Comparison of ENCODE assay signal across 8 cellular contexts in genomic region chr19:29671393-29672076, GRCh38. TPM values are rescaled to one million over a fixed set of nuclear protein-coding genes. Genes with fewer than 3 reads are reported as not detected.
DNase-seq lines count a peak whose midpoint lies in the region; ATAC-seq, FAIRE-seq and TF ChIP-seq lines count a peak whose summit lies in the region.

No MANE protein-coding gene starts in this region.

- TF ChIP-seq RAD21 in K562 (CRISPR knock-in tag; conservative IDR thresholded peaks at IDR 0.05 in 1 of 2, IDR thresholded peaks at IDR 0.05 in 1 of 2): no peak

- peak; percentile 33 for TF ChIP-seq CTCF in CD14-positive monocyte (IDR thresholded peaks at IDR 0.05)
- peak; percentile 39 to 54 (median 50) for TF ChIP-seq CTCF in K562 (IDR thresholded peaks at IDR 0.05 in 2 of 3, conservative IDR thresholded peaks at IDR 0.05 in 1 of 3; ENCODE audit: insufficient read depth in 2 of 3, low read depth in 1 of 3, low read length in 3 of 3)

- TF ChIP-seq EP300 in K562 (IDR thresholded peaks at IDR 0.05; ENCODE audit: low read length): 0 out of 2 replicates have a peak, but pooled peaks have one; percentile 5

- no peaks in the 10 kb centered on the region for H3K9me3 ChIP-seq in K562 (replicated peaks; ENCODE audit: control insufficient read depth, insufficient read depth, low read depth, low read length)

- CTCF ChIA-PET in K562 (lab: Yijun Ruan, JAX; ENCODE audit: low intra/inter-chr PET ratio): no interaction called here

- H3K9me1 ChIP-seq in K562 (ENCODE audit: control insufficient read depth, insufficient read depth, low read length): no peaks in the 10 kb centered on the region

- H3K27ac Mint-ChIP-seq in CD14-positive monocyte: peak overlapping the region in 1 of 7 donors; percentile 81
- H3K27ac Mint-ChIP-seq in stimulated activated memory B cell treated with anti-CD40 and anti-IgM and Interleukin-4, amounts not matched to agents 10 μg/mL and 1 μg/mL and 100 μg/mL, for 72 hours: peak overlapping the region; percentile 87

- H3K36me3 ChIP-seq in K562 (ENCODE audit: control insufficient read depth, insufficient read depth, low read length): peaks cover 43% of the 10 kb centered on the region; the same call in 2 of the 3 replicates

- peak overlapping the region; percentile 67 for H3K4me2 ChIP-seq in K562 (ENCODE audit: insufficient read depth, low read length)

- H3K4me1 ChIP-seq in K562 (replicated peaks in 1 of 2; ENCODE audit: control insufficient read depth in 2 of 2, insufficient read depth in 2 of 2, low read length in 2 of 2): peaks cover 23 to 54% of the 10 kb centered on the region in 2 experiments

- no peak overlapping the region for H3K4me3 Mint-ChIP-seq in CD14-positive monocyte
- H3K4me3 Mint-ChIP-seq in stimulated activated memory B cell treated with anti-CD40 and anti-IgM and Interleukin-4, amounts not matched to agents 10 μg/mL and 1 μg/mL and 100 μg/mL, for 72 hours: peak overlapping the region; percentile 30

- no peak for TF ChIP-seq POLR2A in K562 (conservative IDR thresholded peaks at IDR 0.05)

- H3K79me2 ChIP-seq in K562 (ENCODE audit: control insufficient read depth, insufficient read depth, low read length): peaks cover 60% of the 10 kb centered on the region

- H3K27me3 Mint-ChIP-seq in CD14-positive monocyte (ENCODE audit: low read depth in 3 of 3): peaks cover 3 to 8% (median 8%) of the 10 kb centered on the region in 3 donors
- H3K27me3 Mint-ChIP-seq in stimulated activated memory B cell treated with anti-CD40 and anti-IgM and Interleukin-4, amounts not matched to agents 10 μg/mL and 1 μg/mL and 100 μg/mL, for 72 hours: no peaks in the 10 kb centered on the region

- H3K9ac ChIP-seq in K562 (ENCODE audit: insufficient read depth in 1 of 2, low read depth in 2 of 2, low read length in 2 of 2): peak overlapping the region in 1 of 2 experiments; percentile 39; a peak in 2 of 4 replicates

- in situ Hi-C loops in K562 (cut with MboI): no loop called here

- DNase-seq in CD14-positive monocyte (ENCODE audit: low spot score): no peak
- DNase-seq in GM19238 (ENCODE audit: insufficient read length, low spot score): peak; percentile 79
- DNase-seq in T-helper 9 cell: peak; percentile 75
- peak; percentile 62 to 81 (median 66) for DNase-seq in K562 (ENCODE audit: extremely low read depth in 1 of 4, low spot score in 3 of 4)
- DNase-seq in medulla oblongata (ENCODE audit: extremely low spot score): peak; percentile 37
- no peak for DNase-seq in NCI-H187 (lab: John Stamatoyannopoulos, UW)

- no peak overlapping the region for H3K4me3 ChIP-seq in K562

- WGBS in K562 (ENCODE audit: insufficient coverage, low coverage, missing lambda C conversion rate): 16% methylated on average over 12 of the region's 12 CpGs

- peaks cover 0 to 2% (median 0%) of the 10 kb centered on the region in 7 donors for H3K9me3 Mint-ChIP-seq in CD14-positive monocyte
- no peaks in the 10 kb centered on the region for H3K9me3 Mint-ChIP-seq in stimulated activated memory B cell treated with anti-CD40 and anti-IgM and Interleukin-4, amounts not matched to agents 10 μg/mL and 1 μg/mL and 100 μg/mL, for 72 hours

- no peaks in the 10 kb centered on the region for H3K27me3 ChIP-seq in K562 (ENCODE audit: control insufficient read depth in 2 of 2, insufficient read depth in 2 of 2, low read length in 2 of 2)

- peaks cover 22% of the 10 kb centered on the region for H3K4me1 Mint-ChIP-seq in CD14-positive monocyte
- peaks cover 69% of the 10 kb centered on the region for H3K4me1 Mint-ChIP-seq in stimulated activated memory B cell treated with anti-CD40 and anti-IgM and Interleukin-4, amounts not matched to agents 10 μg/mL and 1 μg/mL and 100 μg/mL, for 72 hours

- ATAC-seq in HG03196 (IDR thresholded peaks at IDR 0.05; ENCODE audit: unreplicated experiment): peak; percentile 52
- ATAC-seq in K562: peak; percentile 86
- ATAC-seq in stimulated activated memory B cell treated with anti-CD40 and anti-IgM and Interleukin-4, amounts not matched to agents 10 μg/mL and 1 μg/mL and 100 μg/mL, for 72 hours: peak; percentile 87

- H2AFZ ChIP-seq in K562 (ENCODE audit: low read depth, low read length): peak overlapping the region; percentile 78

- FAIRE-seq in K562 (lab: Jason Lieb, UNC): peak; percentile 91

- intact Hi-C loops in CD14-positive monocyte (cut with micrococcal nuclease): no loop called here
- intact Hi-C loops in K562 (cut with micrococcal nuclease): loop anchor here (2.0 kb wide), 1 partner anchor 17 kb away; no protein-coding TSS in a partner anchor

- POLR2A ChIA-PET in K562 (lab: Yijun Ruan, JAX): interaction anchor here (0.7 to 2.1 kb wide), 4 partner anchors 9 to 52 kb away, joined by 3 to 13 read pairs (median 3); no protein-coding TSS in a partner anchor

- H3K27ac ChIP-seq in K562 (ENCODE audit: extremely low read depth, low read depth, low read length): peak overlapping the region; percentile 53; the same call in 2 of the 3 replicates

- H4K20me1 ChIP-seq in K562 (replicated peaks; ENCODE audit: control insufficient read depth, insufficient read depth, low read length): peaks cover 4% of the 10 kb centered on the region; the same call in 1 of the 2 replicates

- H3K36me3 Mint-ChIP-seq in CD14-positive monocyte: no peaks in the 10 kb centered on the region
- peaks cover 19% of the 10 kb centered on the region for H3K36me3 Mint-ChIP-seq in stimulated activated memory B cell treated with anti-CD40 and anti-IgM and Interleukin-4, amounts not matched to agents 10 μg/mL and 1 μg/mL and 100 μg/mL, for 72 hours

- BruUV-seq in K562 (replicated peaks; lab: Mats Ljungman, UMichigan): no TSS peak

TF ChIP-seq in K562, 482 proteins besides CTCF, POLR2A, EP300 and RAD21 (continues in another document):
- no peak for TF ChIP-seq NCOA2 (IDR thresholded peaks at IDR 0.05; ENCODE audit: partially characterized antibody in 2 of 2)
- no peak for TF ChIP-seq ELK3 (CRISPR knock-in tag; IDR thresholded peaks at IDR 0.05)
- TF ChIP-seq NFXL1 (CRISPR knock-in tag; IDR thresholded peaks at IDR 0.05): no peak
- no peak for TF ChIP-seq U2AF2 (optimal IDR thresholded peaks at IDR 0.05; ENCODE audit: low read depth, low read length)
- no peak for TF ChIP-seq ZNF717 (CRISPR knock-in tag; IDR thresholded peaks at IDR 0.05)
- no peak for TF ChIP-seq CREBBP (IDR thresholded peaks at IDR 0.05; ENCODE audit: low read depth, low read length)
- TF ChIP-seq RFX1 (IDR thresholded peaks at IDR 0.05): no peak
- TF ChIP-seq MAFK (IDR thresholded peaks at IDR 0.05; ENCODE audit: low read length): no peak
- TF ChIP-seq YY1 (IDR thresholded peaks at IDR 0.05; ENCODE audit: borderline replicate concordance in 1 of 3, control insufficient read depth in 1 of 3, extremely low read depth in 1 of 3, insufficient read depth in 3 of 3, insufficient read length in 1 of 3, insufficient replicate concordance in 2 of 3, low read depth in 1 of 3, low read length in 2 of 3): no peak
- TF ChIP-seq HEY1 (CRISPR knock-in tag; IDR thresholded peaks at IDR 0.05; ENCODE audit: borderline replicate concordance): no peak

RNA-seq across cellular contexts. Expression of gene PLEKHF1, which starts 6.3 kb away (rescaled TPM):
- polyA plus RNA-seq in CD14-positive monocyte (under 1 TPM; 0.11 to 0.26 TPM), K562 (2011; rRNA removed) (2.9 and 5.2 TPM in 2 replicates), K562 (2014; fragmentation: Illumina TruSeq; extraction: Trizol) (2.3 and 4.6 TPM in 2 replicates), K562 (2014; fragmentation: Nextera tagmentation; extraction: Ambion mirVana) (under 1 TPM in 1 of 2 experiments, not detected in 1; 0.07 TPM), K562 (2014; rRNA removed) (11.0 and 12.0 TPM in 2 replicates)
- 3.5 and 12.3 TPM in 2 replicates for total RNA-seq in K562 (2011; cell fraction: chromatin; rRNA removed; ENCODE audit: low replicate concordance)
- total RNA-seq in K562 (2011; cell fraction: nucleolus; rRNA removed): 17.3 and 17.5 TPM in 2 replicates
- total RNA-seq in K562 (2011; cell fraction: nucleoplasm; rRNA removed): 7.9 and 9.0 TPM in 2 replicates
- total RNA-seq in K562 (2014; rRNA removed) (13.4 and 18.5 TPM in 2 replicates), K562 (2014; rRNA removed; fragmentation: Illumina TruSeq; extraction: Trizol) (1.2 TPM in 2 replicates), K562 (2015; rRNA removed; fragmentation: Illumina TruSeq; extraction: Trizol) (5.0 and 5.6 TPM in 2 replicates), K562 (2021) (12.7 and 15.1 TPM in 2 replicates)
- 6.8 and 18.1 TPM in 2 replicates for polyA plus RNA-seq in K562 (2011; cell fraction: cytosol; rRNA removed)
- polyA plus RNA-seq in K562 (2011; cell fraction: nucleus; rRNA removed): 5.6 and 9.4 TPM in 2 replicates
- 9.9 and 29.3 TPM in 2 replicates for polyA plus RNA-seq in K562 (2012)
- polyA minus RNA-seq in K562 (2011; rRNA and poly(A)+ RNA removed): 1.9 and 2.0 TPM in 2 replicates
- polyA minus RNA-seq in K562 (2011; cell fraction: cytosol; rRNA and poly(A)+ RNA removed): 5.2 and 6.2 TPM in 2 replicates
- polyA minus RNA-seq in K562 (2011; cell fraction: nucleus; rRNA and poly(A)+ RNA removed): 6.5 and 7.6 TPM in 2 replicates

RNA-seq across cellular contexts. Expression of gene C19orf12, which starts 43.5 kb away (rescaled TPM):
- polyA plus RNA-seq in CD14-positive monocyte (1 to 10 TPM; 6.0 to 8.0 TPM), K562 (2011; rRNA removed) (10.3 and 12.9 TPM in 2 replicates), K562 (2014; fragmentation: Illumina TruSeq; extraction: Trizol) (9.8 and 11.4 TPM in 2 replicates), K562 (2014; fragmentation: Nextera tagmentation; extraction: Ambion mirVana) (1 to 10 TPM; 1.9 to 2.8 TPM), K562 (2014; rRNA removed) (13.1 and 16.5 TPM in 2 replicates)
- 15.4 and 23.3 TPM in 2 replicates for total RNA-seq in K562 (2011; cell fraction: chromatin; rRNA removed; ENCODE audit: low replicate concordance)
- total RNA-seq in K562 (2011; cell fraction: nucleolus; rRNA removed): 12.6 and 12.8 TPM in 2 replicates
- 14.1 and 15.2 TPM in 2 replicates for total RNA-seq in K562 (2011; cell fraction: nucleoplasm; rRNA removed)
- total RNA-seq in K562 (2014; rRNA removed) (10.2 and 13.1 TPM in 2 replicates), K562 (2014; rRNA removed; fragmentation: Illumina TruSeq; extraction: Trizol) (6.8 TPM in 2 replicates), K562 (2015; rRNA removed; fragmentation: Illumina TruSeq; extraction: Trizol) (10.1 and 11.3 TPM in 2 replicates), K562 (2021) (11.7 and 14.5 TPM in 2 replicates)
- polyA plus RNA-seq in K562 (2011; cell fraction: cytosol; rRNA removed): 9.3 and 14.0 TPM in 2 replicates
- polyA plus RNA-seq in K562 (2011; cell fraction: nucleus; rRNA removed): 11.9 and 16.5 TPM in 2 replicates
- polyA plus RNA-seq in K562 (2012): 11.1 and 15.6 TPM in 2 replicates
- polyA minus RNA-seq in K562 (2011; rRNA and poly(A)+ RNA removed): 3.7 and 4.0 TPM in 2 replicates
- 2.9 and 4.1 TPM in 2 replicates for polyA minus RNA-seq in K562 (2011; cell fraction: cytosol; rRNA and poly(A)+ RNA removed)
- polyA minus RNA-seq in K562 (2011; cell fraction: nucleus; rRNA and poly(A)+ RNA removed): 3.2 and 3.6 TPM in 2 replicates

Comparison
In these comparisons a context has a peak if more than half of its experiments do, and no peak if none do; other contexts are left out.
1. DNase-seq: peak in GM19238 (single experiment), T-helper 9 cell (single experiment), K562 (4 of 4) and medulla oblongata (single experiment); none in CD14-positive monocyte (single experiment) and NCI-H187 (0 of 2).
2. Peak in every context shown above with its lines, with median percentiles within 50 percentile points of each other: ATAC-seq.